ENCODE assay signal across 19 cellular contexts in genomic region chr3:128748527-128748926, GRCh38. TPM values are rescaled to one million over a fixed set of nuclear protein-coding genes. Genes with fewer than 3 reads are reported as not detected.
A peak's percentile ranks its signal among the peaks of the same experiment; 100 is the strongest.
DNase-seq lines count a peak whose midpoint lies in the region; ATAC-seq and TF ChIP-seq lines count a peak whose summit lies in the region.
"Had no signal": no experiment of that assay in that cellular context is flagged by ENCODE, and none has a peak within 500 bp of the region (broad histone marks: within the 10 kb centered on the region; RNA-seq: fewer than 3 reads in every experiment).

No MANE protein-coding gene starts in this region.

- H3K4me1 ChIP-seq in lung (ENCODE audit: control insufficient read depth in 2 of 2, insufficient read depth in 2 of 2, low read length in 2 of 2), result peaks cover 12 to 15% of the 10 kb centered on the region in 2 donors
- H3K4me1 ChIP-seq in subcutaneous abdominal adipose tissue (ENCODE audit: control insufficient read depth in 5 of 5, insufficient read depth in 5 of 5, low read length in 5 of 5), result peaks cover 0 to 36% (median 24%) of the 10 kb centered on the region in 5 donors

- H3K27me3 Mint-ChIP-seq in activated T-cell treated with anti-CD3 and anti-CD28 coated beads, Interleukin-2, amount 50 U/mL, for 24 hours, result no peaks in the 10 kb centered on the region
- H3K27me3 Mint-ChIP-seq in activated T-helper 17 cell treated with anti-CD3 and anti-CD28 coated beads, Interleukin-2, amount 50 U/mL, for 72 hours, result no peaks in the 10 kb centered on the region

- H3K9ac ChIP-seq in subcutaneous abdominal adipose tissue (ENCODE audit: low read length in 5 of 5), result no peak overlapping the region

- no peak overlapping the region for H3K4me3 Mint-ChIP-seq in activated T-cell treated with anti-CD3 and anti-CD28 coated beads, Interleukin-2, amount 50 U/mL, for 24 hours
- no peak overlapping the region for H3K4me3 Mint-ChIP-seq in activated T-helper 17 cell treated with anti-CD3 and anti-CD28 coated beads, Interleukin-2, amount 50 U/mL, for 72 hours

- DNase-seq in activated T-cell treated with anti-CD3 and anti-CD28 coated beads, Interleukin-2, amount 50 U/mL, for 24 hours, result no peak
- no peak for DNase-seq in activated T-cell treated with anti-CD3 and anti-CD28 coated beads, Interleukin-2, amount 50 U/mL, for 1 hour
- DNase-seq in lung (ENCODE audit: low spot score) (no peak), hepatic stellate cell (ENCODE audit: low spot score) (no peak), NCI-H1417 treated with DMSO at 0.1 percent for 48 hours (lab: John Stamatoyannopoulos, UW) (no peak)
- DNase-seq: 8988T, DND-41, KG1, NCI-H1436, NCI-H2029, NCI-H2171, NCI-H510A treated with DMSO at 0.1 percent for 48 hours, NCI-H82, PC-3 had no signal

- H3K4me3 ChIP-seq in lung (no peak overlapping the region), subcutaneous abdominal adipose tissue (ENCODE audit: low read depth in 1 of 5, low read length in 5 of 5) (no peak overlapping the region)

- H3K9me3 ChIP-seq in lung (ENCODE audit: control insufficient read depth in 2 of 2, insufficient read depth in 1 of 2, low read length in 1 of 2), result no peaks in the 10 kb centered on the region
- no peaks in the 10 kb centered on the region for H3K9me3 ChIP-seq in subcutaneous abdominal adipose tissue (ENCODE audit: control insufficient read depth in 5 of 5, low read length in 5 of 5)

- no peak for ATAC-seq in activated T-helper 17 cell treated with anti-CD3 and anti-CD28 coated beads, Interleukin-2, amount 50 U/mL, for 72 hours (replicated peaks)
- ATAC-seq in lung (ENCODE audit: insufficient read depth, low FRiP score) (peak; percentile 34), HG03460 (IDR thresholded peaks at IDR 0.05; ENCODE audit: unreplicated experiment) (no peak)
- ATAC-seq: HepG2, PC-3 had no signal

- no peak for TF ChIP-seq CTCF in lung (IDR thresholded peaks at IDR 0.05; ENCODE audit: control extremely low read depth, extremely low read depth)

- H3K36me3 ChIP-seq in lung (ENCODE audit: control insufficient read depth in 2 of 2, insufficient read depth in 2 of 2, low read length in 2 of 2) (peaks cover 5 to 6% of the 10 kb centered on the region in 2 donors), subcutaneous abdominal adipose tissue (ENCODE audit: control insufficient read depth in 5 of 5, insufficient read depth in 5 of 5, low read length in 5 of 5) (peaks cover 0 to 15% (median 8%) of the 10 kb centered on the region in 5 donors)

- H3K27ac ChIP-seq in lung (ENCODE audit: low read depth in 1 of 2, low read length in 1 of 2) (peak overlapping the region in 1 of 2 donors; percentile 56), subcutaneous abdominal adipose tissue (ENCODE audit: low read depth, low read length) (peak overlapping the region; percentile 14)
- H3K27ac ChIP-seq: RWPE1 had no signal

- peaks cover 4% of the 10 kb centered on the region for H3K9me3 Mint-ChIP-seq in activated T-cell treated with anti-CD3 and anti-CD28 coated beads, Interleukin-2, amount 50 U/mL, for 24 hours
- no peaks in the 10 kb centered on the region for H3K9me3 Mint-ChIP-seq in activated T-helper 17 cell treated with anti-CD3 and anti-CD28 coated beads, Interleukin-2, amount 50 U/mL, for 72 hours

- H3K27me3 ChIP-seq in lung (ENCODE audit: control insufficient read depth, insufficient read depth) (no peaks in the 10 kb centered on the region), subcutaneous abdominal adipose tissue (ENCODE audit: control insufficient read depth in 5 of 5, insufficient read depth in 4 of 5, low read length in 5 of 5) (no peaks in the 10 kb centered on the region)

- 32 to 72% methylated on average over 4 of the region's 4 CpGs for WGBS in lung, 2 donors

- H3K27ac Mint-ChIP-seq in activated T-cell treated with anti-CD3 and anti-CD28 coated beads, Interleukin-2, amount 50 U/mL, for 24 hours, result peak overlapping the region; percentile 39
- peak overlapping the region; percentile 50 for H3K27ac Mint-ChIP-seq in activated T-helper 17 cell treated with anti-CD3 and anti-CD28 coated beads, Interleukin-2, amount 50 U/mL, for 72 hours

- H3K36me3 Mint-ChIP-seq in activated T-cell treated with anti-CD3 and anti-CD28 coated beads, Interleukin-2, amount 50 U/mL, for 24 hours (ENCODE audit: low read depth), result peaks cover 64% of the 10 kb centered on the region
- peaks cover 55% of the 10 kb centered on the region for H3K36me3 Mint-ChIP-seq in activated T-helper 17 cell treated with anti-CD3 and anti-CD28 coated beads, Interleukin-2, amount 50 U/mL, for 72 hours (ENCODE audit: low read depth)

- peaks cover 65% of the 10 kb centered on the region for H3K4me1 Mint-ChIP-seq in activated T-cell treated with anti-CD3 and anti-CD28 coated beads, Interleukin-2, amount 50 U/mL, for 24 hours (ENCODE audit: low read depth)
- H3K4me1 Mint-ChIP-seq in activated T-helper 17 cell treated with anti-CD3 and anti-CD28 coated beads, Interleukin-2, amount 50 U/mL, for 72 hours, result peaks cover 42% of the 10 kb centered on the region

RNA-seq across cellular contexts. Expression of gene RAB7A, which starts 22.5 kb away (rescaled TPM):
- 100 to 1,000 TPM; 217 to 228 TPM for total RNA-seq in activated T-helper 17 cell treated with anti-CD3 and anti-CD28 coated beads, Interleukin-2, amount 50 U/mL, for 72 hours
- 100 to 1,000 TPM; 127 to 271 TPM for total RNA-seq in lung
- 100 to 1,000 TPM; 164 to 254 TPM for polyA plus RNA-seq in lung
